Comparison of ENCODE assay signal across 18 cellular contexts in genomic region chr6:15453622-15454021, GRCh38.
DNase-seq lines count a peak whose midpoint lies in the region; ATAC-seq and TF ChIP-seq lines count a peak whose summit lies in the region.
"Had no signal": no experiment of that assay in that cellular context is flagged by ENCODE, and none has a peak within 500 bp of the region (broad histone marks: within the 10 kb centered on the region; RNA-seq: fewer than 3 reads in every experiment).

No MANE protein-coding gene starts in this region.

- H3K27me3 Mint-ChIP-seq in CD4-positive, alpha-beta T cell, result no peaks in the 10 kb centered on the region
- no peaks in the 10 kb centered on the region for H3K27me3 Mint-ChIP-seq in activated B cell treated with CpG ODN at 0.5 μM for 24 hours
- H3K27me3 Mint-ChIP-seq: activated naive CD8-positive, alpha-beta T cell; stimulated activated naive CD8-positive, alpha-beta T cell treated with anti-CD3 and anti-CD28 coated beads, Interleukin-15, amount 100 ng/mL, for 72 hours had no signal

- H3K9me3 Mint-ChIP-seq in CD4-positive, alpha-beta T cell, result no peaks in the 10 kb centered on the region
- no peaks in the 10 kb centered on the region for H3K9me3 Mint-ChIP-seq in activated B cell treated with CpG ODN at 0.5 μM for 24 hours
- H3K9me3 Mint-ChIP-seq: activated T-cell treated with anti-CD3 and anti-CD28 coated beads, Interleukin-2, amount 50 U/mL, for 4 hours; HFFc6; stimulated activated naive CD8-positive, alpha-beta T cell treated with anti-CD3 and anti-CD28 coated beads, Interleukin-15, amount 100 ng/mL, for 72 hours had no signal

- no peak overlapping the region for H3K4me3 ChIP-seq in heart left ventricle
- no peak overlapping the region for H3K4me3 ChIP-seq in prostate gland
- H3K4me3 ChIP-seq: K562 had no signal

- no peak for TF ChIP-seq CTCF in CD4-positive, alpha-beta T cell (IDR thresholded peaks at IDR 0.05)
- no peak for TF ChIP-seq CTCF in activated B cell treated with CpG ODN at 0.5 μM for 24 hours (IDR thresholded peaks at IDR 0.05)
- TF ChIP-seq CTCF in heart left ventricle (IDR thresholded peaks at IDR 0.05), result no peak
- TF ChIP-seq CTCF in prostate gland (IDR thresholded peaks at IDR 0.05), result no peak

- ATAC-seq in CD4-positive, alpha-beta T cell (ENCODE audit: poor library complexity), result no peak
- no peak for ATAC-seq in activated B cell treated with CpG ODN at 0.5 μM for 24 hours (ENCODE audit: low read depth)
- peak in 3 of 4 donors; percentile 27 to 74 (median 27) for ATAC-seq in heart left ventricle
- no peak for ATAC-seq in GM18520 (IDR thresholded peaks at IDR 0.05; ENCODE audit: unreplicated experiment)
- no peak for ATAC-seq in HG02885 (IDR thresholded peaks at IDR 0.05; ENCODE audit: poor library complexity, unreplicated experiment)
- ATAC-seq: activated T-cell treated with anti-CD3 and anti-CD28 coated beads, Interleukin-2, amount 50 U/mL, for 4 hours; esophagus mucosa; K562; sciatic nerve; stimulated activated naive CD8-positive, alpha-beta T cell treated with anti-CD3 and anti-CD28 coated beads, Interleukin-15, amount 100 ng/mL, for 72 hours had no signal

- H3K36me3 Mint-ChIP-seq in CD4-positive, alpha-beta T cell (ENCODE audit: low read depth), result peaks cover 45% of the 10 kb centered on the region
- H3K36me3 Mint-ChIP-seq in activated B cell treated with CpG ODN at 0.5 μM for 24 hours (ENCODE audit: low read depth), result peaks cover 40% of the 10 kb centered on the region

- DNase-seq in CD4-positive, alpha-beta T cell, result no peak
- DNase-seq in activated B cell treated with CpG ODN at 0.5 μM for 24 hours, result no peak
- DNase-seq in heart left ventricle, result no peak
- DNase-seq in prostate gland (ENCODE audit: low spot score), result peak; percentile 33
- no peak for DNase-seq in erythroblast (lab: John Stamatoyannopoulos, UW)
- no peak for DNase-seq in NK-92 (lab: John Stamatoyannopoulos, UW; ENCODE audit: unreplicated experiment)
- DNase-seq: activated CD4-positive, alpha-beta T cell treated with anti-CD3 and anti-CD28 coated beads for 4 hours; activated T-cell treated with anti-CD3 and anti-CD28 coated beads, Interleukin-2, amount 50 U/mL, for 4 hours; AML-193; HFFc6; NCI-H187 treated with DMSO at 0.1 percent for 48 hours; stimulated activated naive CD8-positive, alpha-beta T cell treated with anti-CD3 and anti-CD28 coated beads, Interleukin-15, amount 100 ng/mL, for 72 hours had no signal

- peak overlapping the region; percentile 19 for H3K27ac Mint-ChIP-seq in CD4-positive, alpha-beta T cell
- peak overlapping the region; percentile 71 for H3K27ac Mint-ChIP-seq in activated B cell treated with CpG ODN at 0.5 μM for 24 hours
- H3K27ac Mint-ChIP-seq: HFFc6 had no signal

- no peak overlapping the region for H3K27ac ChIP-seq in CD4-positive, alpha-beta T cell (ENCODE audit: low read depth, low read length)
- H3K27ac ChIP-seq in heart left ventricle (peak overlapping the region in 11 of 12 donors; percentile 8 to 77 (median 55)), prostate gland (peak overlapping the region; percentile 45 to 55)

- POLR2A ChIA-PET in CD4-positive, alpha-beta T cell (lab: Charles Lee), result no interaction called here
- POLR2A ChIA-PET in activated B cell treated with CpG ODN at 0.5 μM for 24 hours (lab: Charles Lee), result interaction anchor here (0.6 kb wide), 1 partner anchor 932 kb away, joined by 3 read pairs; no protein-coding TSS in a partner anchor

- H3K27me3 ChIP-seq in CD4-positive, alpha-beta T cell (ENCODE audit: control insufficient read depth, insufficient read depth, low read length), result no peaks in the 10 kb centered on the region
- H3K27me3 ChIP-seq in heart left ventricle (no peaks in the 10 kb centered on the region), prostate gland (replicated peaks; ENCODE audit: insufficient read depth) (no peaks in the 10 kb centered on the region)

- peaks cover 59% of the 10 kb centered on the region for H3K4me1 Mint-ChIP-seq in CD4-positive, alpha-beta T cell (ENCODE audit: low read depth)
- H3K4me1 Mint-ChIP-seq in activated B cell treated with CpG ODN at 0.5 μM for 24 hours, result peaks cover 78% of the 10 kb centered on the region

- H3K4me1 ChIP-seq in heart left ventricle (peaks cover 4 to 55% (median 34%) of the 10 kb centered on the region in 12 donors), prostate gland (replicated peaks) (no peaks in the 10 kb centered on the region)

- WGBS in heart left ventricle, 4 donors, result 59 to 75% (median 68%) methylated on average over 5 of the region's 5 CpGs
- WGBS in prostate gland, result 58% methylated on average over 5 of the region's 5 CpGs

- no peak overlapping the region for H3K4me3 Mint-ChIP-seq in CD4-positive, alpha-beta T cell
- no peak overlapping the region for H3K4me3 Mint-ChIP-seq in activated B cell treated with CpG ODN at 0.5 μM for 24 hours
- H3K4me3 Mint-ChIP-seq: activated naive CD8-positive, alpha-beta T cell; activated T-cell treated with anti-CD3 and anti-CD28 coated beads, Interleukin-2, amount 50 U/mL, for 4 hours; HFFc6; stimulated activated naive CD8-positive, alpha-beta T cell treated with anti-CD3 and anti-CD28 coated beads, Interleukin-15, amount 100 ng/mL, for 72 hours had no signal

- intact Hi-C loops in CD4-positive, alpha-beta T cell (cut with DNase I, micrococcal nuclease), result no loop called here
- intact Hi-C loops in activated B cell treated with CpG ODN at 0.5 μM for 24 hours (cut with micrococcal nuclease), result no loop called here
- intact Hi-C loops in heart left ventricle (cut with DNase I), result loop anchor here in 2 of 10 donors (5.0 to 10.0 kb wide), 2 partner anchors 39 to 1501 kb away; no protein-coding TSS in a partner anchor
- intact Hi-C loops in prostate gland (cut with DNase I), result no loop called here

- no peak for TF ChIP-seq POLR2A in heart left ventricle (IDR thresholded peaks at IDR 0.05)
- no peak for TF ChIP-seq POLR2A in prostate gland (IDR thresholded peaks at IDR 0.05)
- no peak for TF ChIP-seq POLR2A in erythroblast (IDR thresholded peaks at IDR 0.05; ENCODE audit: low read length)

- peaks cover 0 to 25% (median 0%) of the 10 kb centered on the region in 9 donors for H3K36me3 ChIP-seq in heart left ventricle
- H3K36me3 ChIP-seq in prostate gland, result no peaks in the 10 kb centered on the region

- no peaks in the 10 kb centered on the region for H3K9me3 ChIP-seq in CD4-positive, alpha-beta T cell (ENCODE audit: control insufficient read depth, low read length)
- H3K9me3 ChIP-seq in heart left ventricle, result no peaks in the 10 kb centered on the region
- H3K9me3 ChIP-seq in prostate gland, result no peaks in the 10 kb centered on the region

- CTCF ChIA-PET in CD4-positive, alpha-beta T cell (lab: Charles Lee), result no interaction called here
- CTCF ChIA-PET in activated B cell treated with CpG ODN at 0.5 μM for 24 hours (lab: Charles Lee), result no interaction called here

Comparison
In these comparisons a context has a peak if more than half of its experiments do, and no peak if none do; other contexts are left out.
1. ATAC-seq: peak in heart left ventricle (3 of 4); none in CD4-positive, alpha-beta T cell (single experiment), activated B cell treated with CpG ODN at 0.5 μM for 24 hours (single experiment), GM18520 (single experiment) and HG02885 (single experiment).